In genomic region chr3:79161941-79162340, GRCh38 we compare ENCODE assay signal across 23 cellular contexts.
DNase-seq lines count a peak whose midpoint lies in the region; ATAC-seq, FAIRE-seq and TF ChIP-seq lines count a peak whose summit lies in the region.
"Had no signal": no experiment of that assay in that cellular context is flagged by ENCODE, and none has a peak within 500 bp of the region (broad histone marks: within the 10 kb centered on the region; RNA-seq: fewer than 3 reads in every experiment).

No MANE protein-coding gene starts in this region.

- H3K27me3 ChIP-seq in GM23338 (ENCODE audit: insufficient read depth): no peaks in the 10 kb centered on the region
- H3K27me3 ChIP-seq in PC-3 (ENCODE audit: low read length): no peaks in the 10 kb centered on the region
- H3K27me3 ChIP-seq in BE2C: no peaks in the 10 kb centered on the region
- H3K27me3 ChIP-seq: SJSA1 had no signal

- peaks cover 21% of the 10 kb centered on the region for H3K4me1 Mint-ChIP-seq in GM23338
- H3K4me1 Mint-ChIP-seq: B cell had no signal

- TF ChIP-seq CTCF in AG09309 (IDR thresholded peaks at IDR 0.05; ENCODE audit: control insufficient read depth, insufficient read depth, low read depth, low read length, missing control alignments) (no peak), GM23338 (conservative IDR thresholded peaks at IDR 0.05; ENCODE audit: low read depth in 2 of 2) (no peak), PC-3 (conservative IDR thresholded peaks at IDR 0.05; ENCODE audit: low read depth, low read length) (no peak), foreskin fibroblast (IDR thresholded peaks at IDR 0.05; ENCODE audit: low read depth, low read length) (no peak), BE2C (IDR thresholded peaks at IDR 0.05; ENCODE audit: low read depth, low read length) (no peak)

- H3K36me3 Mint-ChIP-seq in GM23338 (ENCODE audit: low read depth): no peaks in the 10 kb centered on the region
- H3K36me3 Mint-ChIP-seq: CD8-positive, alpha-beta T cell had no signal

- H3K27ac ChIP-seq in GM23338 (ENCODE audit: low read depth) (no peak overlapping the region), PC-3 (ENCODE audit: low read length) (peak overlapping the region; percentile 62)
- H3K27ac ChIP-seq: PC-9, SJSA1 had no signal

- H3K4me1 ChIP-seq in GM23338 (ENCODE audit: insufficient read depth) (peaks cover 15% of the 10 kb centered on the region), PC-3 (ENCODE audit: insufficient read depth, low read length) (peaks cover 10% of the 10 kb centered on the region; the same call in 1 of the 2 replicates), BE2C (no peaks in the 10 kb centered on the region)
- H3K4me1 ChIP-seq: SJSA1 had no signal

- FAIRE-seq in RCC 7860 (lab: Jason Lieb, UNC): no peak
- FAIRE-seq: G401.6, GM12878, GM18507, HepG2 had no signal

- intact Hi-C loops in PC-3 (cut with micrococcal nuclease): no loop called here

- DNase-seq in AG09309 (ENCODE audit: low read depth): peak; percentile 20
- no peak for DNase-seq in GM23338 (ENCODE audit: low spot score)
- DNase-seq in PC-3: peak; percentile 53
- peak; percentile 10 to 16 for DNase-seq in foreskin fibroblast
- no peak for DNase-seq in mesenteric fat pad (ENCODE audit: low spot score)
- DNase-seq in activated T-cell treated with anti-CD3 and anti-CD28 coated beads, Interleukin-2, amount 50 U/mL, for 48 hours: no peak
- DNase-seq in RCC 7860 (ENCODE audit: low spot score): no peak
- DNase-seq in BE2C: no peak
- DNase-seq: ACHN; CD8-positive, alpha-beta T cell; GOT3; NCI-H1417; NCI-H1930; NCI-H69; NK-92 treated with Interleukin-12 subunit alpha and Interleukin-12 subunit beta, amount 100 ng/mL, for 24 hours; PC-9; SW 1271 had no signal

- H3K9me2 ChIP-seq in GM23338 (ENCODE audit: insufficient read depth) (no peaks in the 10 kb centered on the region), PC-3 (replicated peaks; ENCODE audit: low read length) (no peaks in the 10 kb centered on the region)

- H4K20me1 ChIP-seq in GM23338 (replicated peaks; ENCODE audit: insufficient read depth): no peaks in the 10 kb centered on the region
- no peaks in the 10 kb centered on the region for H4K20me1 ChIP-seq in PC-3 (ENCODE audit: low read length)

- H3K9ac ChIP-seq in PC-3 (ENCODE audit: low read length): peak overlapping the region; percentile 30; the same call in 1 of the 2 replicates

- no peaks in the 10 kb centered on the region for H3K9me3 Mint-ChIP-seq in GM23338

- H2AFZ ChIP-seq in GM23338 (no peak overlapping the region), PC-3 (ENCODE audit: low read length) (no peak overlapping the region)
- H2AFZ ChIP-seq: PC-9 had no signal

- peak overlapping the region; percentile 87 for H3K27ac Mint-ChIP-seq in GM23338
- H3K27ac Mint-ChIP-seq: B cell; CD8-positive, alpha-beta T cell had no signal

- ATAC-seq in GM23338 (no peak), PC-3 (peak; percentile 84)
- ATAC-seq: CD8-positive, alpha-beta T cell; GM12878; HepG2 had no signal

- POLR2A ChIA-PET in PC-3 (lab: Charles Lee; ENCODE audit: unreplicated experiment): no interaction called here

- no peak overlapping the region for H3K4me3 ChIP-seq in AG09309 (ENCODE audit: control insufficient read depth, low read depth, low read length)
- H3K4me3 ChIP-seq in GM23338: no peak overlapping the region
- no peak overlapping the region for H3K4me3 ChIP-seq in PC-3 (ENCODE audit: low read length)
- H3K4me3 ChIP-seq in foreskin fibroblast (ENCODE audit: low read depth in 1 of 2, low read length in 2 of 2): no peak overlapping the region
- no peak overlapping the region for H3K4me3 ChIP-seq in BE2C (ENCODE audit: low read depth, low read length)
- H3K4me3 ChIP-seq: GM12878, PC-9, SJSA1 had no signal

- H3F3A ChIP-seq in GM23338 (replicated peaks; ENCODE audit: low read depth) (no peaks in the 10 kb centered on the region), PC-3 (ENCODE audit: low read length, unreplicated experiment) (no peaks in the 10 kb centered on the region)

- H3K4me2 ChIP-seq in GM23338 (0 out of 2 replicates have a peak overlapping the region, but pooled peaks have one; percentile 41), PC-3 (ENCODE audit: low read length) (peak overlapping the region; percentile 14; the same call in 1 of the 2 replicates)
- H3K4me2 ChIP-seq: PC-9 had no signal

- CTCF ChIA-PET in PC-3 (lab: Charles Lee): interaction anchor here (0.6 kb wide), 1 partner anchor 242 kb away, joined by 3 read pairs; no protein-coding TSS in a partner anchor

- H3K4me3 Mint-ChIP-seq in GM23338: no peak overlapping the region
- H3K4me3 Mint-ChIP-seq: B cell; CD8-positive, alpha-beta T cell had no signal

- no peaks in the 10 kb centered on the region for H3K27me3 Mint-ChIP-seq in GM23338 (ENCODE audit: insufficient read depth, low read depth, poor library complexity)
- H3K27me3 Mint-ChIP-seq: B cell had no signal

- BruUV-seq in PC-3 (replicated peaks; lab: Mats Ljungman, UMichigan): no TSS peak

- H3K79me2 ChIP-seq in GM23338 (replicated peaks; ENCODE audit: insufficient read depth) (no peaks in the 10 kb centered on the region), PC-3 (ENCODE audit: low read length) (no peaks in the 10 kb centered on the region)

- no peaks in the 10 kb centered on the region for H3K9me3 ChIP-seq in PC-3 (ENCODE audit: low read length)
- H3K9me3 ChIP-seq in BE2C: no peaks in the 10 kb centered on the region
- H3K9me3 ChIP-seq: SJSA1 had no signal

- H3K36me3 ChIP-seq in GM23338 (ENCODE audit: insufficient read depth) (no peaks in the 10 kb centered on the region), PC-3 (ENCODE audit: low read depth, low read length) (no peaks in the 10 kb centered on the region), BE2C (no peaks in the 10 kb centered on the region)
- H3K36me3 ChIP-seq: SJSA1 had no signal

TF ChIP-seq in GM23338, 12 proteins besides CTCF, POLR2A, EP300 and RAD21 (continues in another document):
- TF ChIP-seq REST (IDR thresholded peaks at IDR 0.05; ENCODE audit: unreplicated experiment): no peak
- no peak for TF ChIP-seq CREB1 (CRISPR knock-in tag; IDR thresholded peaks at IDR 0.05; ENCODE audit: low read depth)
- no peak for TF ChIP-seq STAT1 (IDR thresholded peaks at IDR 0.05; ENCODE audit: unreplicated experiment)
- TF ChIP-seq JUNB (IDR thresholded peaks at IDR 0.05; ENCODE audit: unreplicated experiment): no peak

Comparison
In these comparisons a context has a peak if more than half of its experiments do, and no peak if none do; other contexts are left out.
1. DNase-seq: peak in AG09309 (single experiment), PC-3 (single experiment) and foreskin fibroblast (2 of 2); none in GM23338 (single experiment), mesenteric fat pad (single experiment), activated T-cell treated with anti-CD3 and anti-CD28 coated beads, Interleukin-2, amount 50 U/mL, for 48 hours (0 of 2), RCC 7860 (single experiment) and BE2C (single experiment).